Comparison of ENCODE assay signal across 23 cellular contexts in genomic region chr2:44881856-44882255, GRCh38. TPM values are rescaled to one million over a fixed set of nuclear protein-coding genes. Genes with fewer than 3 reads are reported as not detected.
DNase-seq lines count a peak whose midpoint lies in the region; ATAC-seq, FAIRE-seq and TF ChIP-seq lines count a peak whose summit lies in the region.
"Had no signal": no experiment of that assay in that cellular context is flagged by ENCODE, and none has a peak within 500 bp of the region (broad histone marks: within the 10 kb centered on the region; RNA-seq: fewer than 3 reads in every experiment).

No MANE protein-coding gene starts in this region.

- no peak for DNase-seq in HepG2 (ENCODE audit: low spot score)
- DNase-seq in right lobe of liver = no peak
- DNase-seq in GM12878 (ENCODE audit: low read depth, low spot score) = no peak
- no peak for DNase-seq in H1 (ENCODE audit: low read depth in 1 of 2, low spot score in 2 of 2)
- DNase-seq in activated CD4-positive, alpha-beta T cell treated with anti-CD3 and anti-CD28 coated beads for 4 hours = no peak
- DNase-seq in SJCRH30 = no peak
- DNase-seq: ACHN; BE2C; C1 segment of cervical spinal cord; CD4-positive, alpha-beta memory T cell; CD4-positive, CD25-positive, alpha-beta regulatory T cell; CD8-positive, alpha-beta memory T cell; COR-L47; DMS79 treated with DMSO at 0.1 percent for 48 hours; GF-D8 had no signal

- no peaks in the 10 kb centered on the region for H3K79me2 ChIP-seq in HepG2 (ENCODE audit: insufficient read depth, low read length)
- no peaks in the 10 kb centered on the region for H3K79me2 ChIP-seq in GM12878 (ENCODE audit: control insufficient read depth, insufficient read depth, low read length)
- H3K79me2 ChIP-seq in H1 (ENCODE audit: control insufficient read depth in 1 of 2, insufficient read depth in 2 of 2, low read length in 2 of 2) = no peaks in the 10 kb centered on the region

- TF ChIP-seq EP300 in HepG2 (IDR thresholded peaks at IDR 0.05; ENCODE audit: low read depth in 2 of 2, low read length in 2 of 2) (no peak), HepG2 (CRISPR knock-in tag; IDR thresholded peaks at IDR 0.05; ENCODE audit: borderline replicate concordance) (no peak), GM12878 (IDR thresholded peaks at IDR 0.05; ENCODE audit: borderline replicate concordance in 1 of 2, control insufficient read depth in 1 of 2, low read depth in 2 of 2, low read length in 2 of 2) (no peak), H1 (IDR thresholded peaks at IDR 0.05; ENCODE audit: borderline replicate concordance in 1 of 2, low read depth in 2 of 2, low read length in 2 of 2) (no peak)

- H3K4me3 ChIP-seq in HepG2 (replicated peaks in 1 of 3; ENCODE audit: insufficient read depth in 1 of 3, low read depth in 2 of 3, low read length in 3 of 3) (no peak overlapping the region), right lobe of liver (no peak overlapping the region), GM12878 (no peak overlapping the region), H1 (ENCODE audit: extremely low read depth in 1 of 4, insufficient read depth in 2 of 4, low read depth in 3 of 4, low read length in 4 of 4) (no peak overlapping the region), SJCRH30 (no peak overlapping the region)
- H3K4me3 ChIP-seq: BLaER1 had no signal

- no peak overlapping the region for H3K4ac ChIP-seq in H1 (replicated peaks; ENCODE audit: insufficient read length, low read depth, low read length)

- TF ChIP-seq CTCF in HepG2 (CRISPR knock-in tag; IDR thresholded peaks at IDR 0.05) = no peak
- TF ChIP-seq CTCF in right lobe of liver (IDR thresholded peaks at IDR 0.05) = no peak
- no peak for TF ChIP-seq CTCF in GM12878 (IDR thresholded peaks at IDR 0.05 in 2 of 3, conservative IDR thresholded peaks at IDR 0.05 in 1 of 3; ENCODE audit: control insufficient read depth in 2 of 3, extremely low read depth in 1 of 3, insufficient read depth in 1 of 3, low read depth in 3 of 3, low read length in 3 of 3)
- no peak for TF ChIP-seq CTCF in H1 (IDR thresholded peaks at IDR 0.05; ENCODE audit: control extremely low read depth in 1 of 3, insufficient read depth in 1 of 3, low read depth in 1 of 3, low read length in 3 of 3)

- SMC1A ChIA-PET in GM12878 (lab: Charles Lee; ENCODE audit: uncharacterized antibody, unreplicated experiment) = interaction anchor here (0.8 to 1.3 kb wide), 3 partner anchors 66 to 402 kb away, joined by 3 read pairs; no protein-coding TSS in a partner anchor

- no peak overlapping the region for H4K91ac ChIP-seq in H1 (replicated peaks; ENCODE audit: insufficient read length, low read length)

- no peak for TF ChIP-seq RAD21 in HepG2 (CRISPR knock-in tag; IDR thresholded peaks at IDR 0.05)
- TF ChIP-seq RAD21 in GM12878 (IDR thresholded peaks at IDR 0.05; ENCODE audit: insufficient read depth, low read depth, low read length) = no peak
- TF ChIP-seq RAD21 in H1 (IDR thresholded peaks at IDR 0.05 in 1 of 2, conservative IDR thresholded peaks at IDR 0.05 in 1 of 2; ENCODE audit: low read depth in 2 of 2, low read length in 2 of 2) = no peak

- ATAC-seq in HepG2 (no peak), right lobe of liver (no peak), GM12878 (no peak)

- no peak overlapping the region for H4K5ac ChIP-seq in H1 (ENCODE audit: insufficient read length, low read depth, low read length)

- no peak overlapping the region for H3K4me2 ChIP-seq in HepG2 (ENCODE audit: low read depth, low read length)
- H3K4me2 ChIP-seq in GM12878 (ENCODE audit: control insufficient read depth, insufficient read depth) = no peak overlapping the region
- H3K4me2 ChIP-seq in H1 (ENCODE audit: insufficient read depth in 1 of 2, low read depth in 2 of 2, low read length in 2 of 2) = no peak overlapping the region
- H3K4me2 ChIP-seq: BLaER1 had no signal

- no peak overlapping the region for H3K56ac ChIP-seq in H1 (replicated peaks; ENCODE audit: insufficient read length, low read depth, low read length)

- H3K27me3 ChIP-seq in HepG2 (ENCODE audit: control insufficient read depth in 1 of 2, insufficient read depth in 2 of 2, low read length in 2 of 2) (peaks cover 0 to 68% of the 10 kb centered on the region in 2 experiments; a peak in 3 of 5 replicates), right lobe of liver (no peaks in the 10 kb centered on the region), GM12878 (replicated peaks in 1 of 2; ENCODE audit: control insufficient read depth in 2 of 2, insufficient read depth in 2 of 2, low read length in 1 of 2) (no peaks in the 10 kb centered on the region; a peak in 1 of 4 replicates), H1 (replicated peaks in 1 of 4; ENCODE audit: control insufficient read depth in 3 of 4, extremely low read depth in 1 of 4, insufficient read depth in 3 of 4, low read length in 3 of 4) (peaks cover 0 to 5% (median 1%) of the 10 kb centered on the region in 4 experiments; a peak in 3 of 7 replicates), SJCRH30 (no peaks in the 10 kb centered on the region)
- H3K27me3 ChIP-seq: BE2C, BLaER1 had no signal

- peaks cover 5% of the 10 kb centered on the region; the same call in 1 of the 2 replicates for H3K4me1 ChIP-seq in HepG2 (ENCODE audit: insufficient read depth, low read length)
- no peaks in the 10 kb centered on the region for H3K4me1 ChIP-seq in right lobe of liver
- no peaks in the 10 kb centered on the region for H3K4me1 ChIP-seq in GM12878 (ENCODE audit: control insufficient read depth, insufficient read depth, low read length)
- peaks cover 0 to 14% (median 4%) of the 10 kb centered on the region in 4 experiments; a peak in 4 of 7 replicates for H3K4me1 ChIP-seq in H1 (replicated peaks in 1 of 4; ENCODE audit: control insufficient read depth in 3 of 4, insufficient read depth in 4 of 4, low read length in 3 of 4)
- H3K4me1 ChIP-seq in SJCRH30 = peaks cover 7% of the 10 kb centered on the region
- H3K4me1 ChIP-seq: BLaER1 had no signal

- RAD21 ChIA-PET in GM12878 (lab: Charles Lee; ENCODE audit: unreplicated experiment) = no interaction called here

- H3K27ac ChIP-seq in HepG2 (ENCODE audit: extremely low read length, insufficient read depth, low read length) (no peak overlapping the region), right lobe of liver (no peak overlapping the region), GM12878 (ENCODE audit: control insufficient read depth, insufficient read depth) (no peak overlapping the region), H1 (ENCODE audit: low read depth, low read length) (no peak overlapping the region), SJCRH30 (no peak overlapping the region)
- H3K27ac ChIP-seq: 22Rv1, BLaER1 had no signal

- CTCF ChIA-PET in HepG2 (lab: Yijun Ruan, JAX; ENCODE audit: low intra/inter-chr PET ratio, low total read pairs) (no interaction called here), GM12878 (lab: Yijun Ruan, JAX) (interaction anchor here (0.6 kb wide), 1 partner anchor 423 kb away, joined by 4 read pairs; no protein-coding TSS in a partner anchor), H1 (lab: Charles Lee; ENCODE audit: partially characterized antibody) (interaction anchor here (0.7 kb wide), 1 partner anchor 37 kb away, joined by 3 read pairs; no protein-coding TSS in a partner anchor)

- H2AFZ ChIP-seq in HepG2 (ENCODE audit: low read length) (no peak overlapping the region), GM12878 (ENCODE audit: control insufficient read depth, low read depth, low read length) (no peak overlapping the region), H1 (ENCODE audit: low read length) (no peak overlapping the region)

- H3K9me3 ChIP-seq in HepG2 (ENCODE audit: low read length) (no peaks in the 10 kb centered on the region), right lobe of liver (no peaks in the 10 kb centered on the region), GM12878 (replicated peaks; ENCODE audit: control insufficient read depth, insufficient read depth, low read length) (no peaks in the 10 kb centered on the region), H1 (ENCODE audit: insufficient read depth in 2 of 2, low read depth in 1 of 2, low read length in 1 of 2) (no peaks in the 10 kb centered on the region), SJCRH30 (replicated peaks) (no peaks in the 10 kb centered on the region)
- H3K9me3 ChIP-seq: BE2C, BLaER1 had no signal

- no peak overlapping the region for H2BK20ac ChIP-seq in H1 (ENCODE audit: low read length)

- no peak overlapping the region for H4K8ac ChIP-seq in H1 (ENCODE audit: extremely low read depth, insufficient read depth, low read length)

- no peak overlapping the region for H2BK5ac ChIP-seq in H1 (ENCODE audit: low read depth, low read length)

- no peaks in the 10 kb centered on the region for H4K20me1 ChIP-seq in HepG2 (ENCODE audit: insufficient read depth, low read length)
- no peaks in the 10 kb centered on the region for H4K20me1 ChIP-seq in GM12878 (ENCODE audit: control insufficient read depth, insufficient read depth)
- H4K20me1 ChIP-seq in H1 (replicated peaks in 1 of 2; ENCODE audit: control insufficient read depth in 1 of 2, insufficient read depth in 2 of 2, low read length in 2 of 2) = no peaks in the 10 kb centered on the region
- H4K20me1 ChIP-seq: BLaER1 had no signal

- no peak overlapping the region for H3K14ac ChIP-seq in H1 (ENCODE audit: insufficient read length)

- no peak overlapping the region for H2BK12ac ChIP-seq in H1 (ENCODE audit: low read depth, low read length)

- BruUV-seq in HepG2 (replicated peaks; lab: Mats Ljungman, UMichigan) (no TSS peak), GM12878 (replicated peaks; lab: Mats Ljungman, UMichigan) (no TSS peak)

- no peak overlapping the region for H2BK120ac ChIP-seq in H1 (replicated peaks; ENCODE audit: low read depth, low read length)

- no peak for TF ChIP-seq POLR2A in HepG2 (IDR thresholded peaks at IDR 0.05; ENCODE audit: insufficient read depth in 1 of 2, low read depth in 2 of 2, low read length in 2 of 2)
- TF ChIP-seq POLR2A in right lobe of liver (IDR thresholded peaks at IDR 0.05) = no peak
- no peak for TF ChIP-seq POLR2A in GM12878 (IDR thresholded peaks at IDR 0.05; ENCODE audit: low read depth, low read length)
- no peak for TF ChIP-seq POLR2A in H1 (IDR thresholded peaks at IDR 0.05; ENCODE audit: control extremely low read depth in 1 of 2, low read depth in 2 of 2, low read length in 2 of 2)

- no peak overlapping the region for H2BK15ac ChIP-seq in H1 (ENCODE audit: low read length)

- FAIRE-seq in HepG2 (lab: Jason Lieb, UNC) (no peak), GM12878 (lab: Jason Lieb, UNC) (no peak), H1 (lab: Jason Lieb, UNC) (no peak)
- FAIRE-seq: G401.6, GM12892, GM18507 had no signal

- no peak overlapping the region for H2AK5ac ChIP-seq in H1 (ENCODE audit: low read depth, low read length)

- H3K18ac ChIP-seq in H1 (ENCODE audit: extremely low read depth, low read length) = no peak overlapping the region

- POLR2A ChIA-PET in HepG2 (lab: Yijun Ruan, JAX) = no interaction called here
- POLR2A ChIA-PET in GM12878 (lab: Charles Lee) = no interaction called here
- POLR2A ChIA-PET in H1 (lab: Charles Lee; ENCODE audit: partially characterized antibody) = no interaction called here

- no peak overlapping the region for H3K23ac ChIP-seq in H1 (ENCODE audit: insufficient read length)

- H3K9ac ChIP-seq in HepG2 (ENCODE audit: insufficient read depth, low read depth, low read length) (no peak overlapping the region), GM12878 (ENCODE audit: control insufficient read depth, insufficient read depth, low read length) (no peak overlapping the region), H1 (replicated peaks in 1 of 4; ENCODE audit: extremely low read depth in 1 of 4, low read depth in 3 of 4, low read length in 3 of 4) (no peak overlapping the region)
- H3K9ac ChIP-seq: BLaER1 had no signal

- no peaks in the 10 kb centered on the region for H3K36me3 ChIP-seq in HepG2 (replicated peaks in 1 of 2; ENCODE audit: control insufficient read depth in 1 of 2, insufficient read depth in 2 of 2, low read length in 2 of 2)
- no peaks in the 10 kb centered on the region for H3K36me3 ChIP-seq in right lobe of liver
- no peaks in the 10 kb centered on the region for H3K36me3 ChIP-seq in GM12878 (ENCODE audit: control insufficient read depth in 2 of 2, insufficient read depth in 2 of 2, low read length in 1 of 2)
- H3K36me3 ChIP-seq in H1 (ENCODE audit: control insufficient read depth in 2 of 4, insufficient read depth in 4 of 4, low read length in 3 of 4) = no peaks in the 10 kb centered on the region
- H3K36me3 ChIP-seq in SJCRH30 = no peaks in the 10 kb centered on the region
- H3K36me3 ChIP-seq: BE2C, BLaER1 had no signal

- no peaks in the 10 kb centered on the region for H3K79me1 ChIP-seq in H1 (ENCODE audit: low read depth, low read length)

- H3K23me2 ChIP-seq in H1 (ENCODE audit: low read depth, low read length) = 0 out of 2 replicates have a peak, but pooled peaks cover 1% of the 10 kb centered on the region

- in situ Hi-C loops in HepG2 (cut with HindIII; ENCODE audit: extremely low pct_ligation_motif_present, low pct_unique_long_range_greater_than_20kb) (no loop called here), GM12878 (cut with MboI) (no loop called here)

- intact Hi-C loops in HepG2 (cut with micrococcal nuclease; ENCODE audit: unreplicated experiment) = no loop called here
- intact Hi-C loops in right lobe of liver (cut with DNase I) = no loop called here
- intact Hi-C loops in GM12878 (cut with micrococcal nuclease; ENCODE audit: unreplicated experiment) = no loop called here

RNA-seq across cellular contexts. Expression of gene SIX3, which starts 59.6 kb away (rescaled TPM):
- total RNA-seq in HepG2 (2016; rRNA removed; fragmentation: Illumina TruSeq; extraction: Trizol) = not detected in 2 replicates
- not detected in 2 replicates for total RNA-seq in HepG2 (2016; cell fraction: cytosol; rRNA removed; fragmentation: Illumina TruSeq; extraction: Trizol; ENCODE audit: low read depth)
- not detected in 2 replicates for total RNA-seq in HepG2 (2016; cell fraction: insoluble cytoplasmic fraction; rRNA removed; fragmentation: Illumina TruSeq; extraction: Trizol)
- not detected in 2 replicates for total RNA-seq in HepG2 (2016; cell fraction: membrane; rRNA removed; fragmentation: Illumina TruSeq; extraction: Trizol)
- not detected in 2 replicates for total RNA-seq in HepG2 (2016; cell fraction: nucleus; rRNA removed; fragmentation: Illumina TruSeq; extraction: Trizol)
- polyA plus RNA-seq in HepG2 (2011; rRNA removed) = not detected in 2 replicates
- not detected in 2 replicates for polyA plus RNA-seq in HepG2 (2011; cell fraction: cytosol; rRNA removed)
- polyA plus RNA-seq in HepG2 (2011; cell fraction: nucleus; rRNA removed) = not detected in 2 replicates
- not detected in 2 replicates for polyA plus RNA-seq in HepG2 (2012)
- not detected in 2 replicates for polyA plus RNA-seq in HepG2 (2016; cell fraction: cytosol; fragmentation: Illumina TruSeq; extraction: Trizol; ENCODE audit: low read depth)
- polyA plus RNA-seq in HepG2 (2016; cell fraction: insoluble cytoplasmic fraction; fragmentation: Illumina TruSeq; extraction: Trizol; ENCODE audit: low read depth) = not detected in 2 replicates
- polyA plus RNA-seq in HepG2 (2016; cell fraction: membrane; fragmentation: Illumina TruSeq; extraction: Trizol; ENCODE audit: low read depth) = not detected in 2 replicates
- not detected in 2 replicates for polyA plus RNA-seq in HepG2 (2016; cell fraction: nucleus; fragmentation: Illumina TruSeq; extraction: Trizol; ENCODE audit: insufficient read depth, low read depth)
- not detected in 2 replicates for polyA minus RNA-seq in HepG2 (2011; rRNA and poly(A)+ RNA removed; ENCODE audit: low replicate concordance)
- not detected in 2 replicates for polyA minus RNA-seq in HepG2 (2011; cell fraction: cytosol; rRNA and poly(A)+ RNA removed)
- not detected in 2 replicates for polyA minus RNA-seq in HepG2 (2011; cell fraction: nucleus; rRNA and poly(A)+ RNA removed)
- total RNA-seq in right lobe of liver = not detected
- 0.15 and 0.49 TPM in 2 replicates for total RNA-seq in GM12878 (2013; cell fraction: nucleolus; rRNA removed)
- total RNA-seq in GM12878 (2014; rRNA removed) = not detected in 2 replicates
- total RNA-seq in GM12878 (2014; rRNA removed; fragmentation: Illumina TruSeq; extraction: Trizol) = not detected in 2 replicates
- total RNA-seq in GM12878 (2021) = 0.21 and 0.26 TPM in 2 replicates
- polyA plus RNA-seq in GM12878 (2011; ENCODE audit: low read depth) = not detected
- not detected in 2 replicates for polyA plus RNA-seq in GM12878 (2011; rRNA removed)
- not detected in 2 replicates for polyA plus RNA-seq in GM12878 (2011; cell fraction: cytosol; rRNA removed)
- not detected in 2 replicates for polyA plus RNA-seq in GM12878 (2011; cell fraction: nucleus; rRNA removed)
- polyA plus RNA-seq in GM12878 (2012) = 0.10 TPM in 1 of 2 replicates, not detected in the other
- 0.14 and 0.19 TPM in 2 replicates for polyA plus RNA-seq in GM12878 (2014; fragmentation: Illumina TruSeq; extraction: Trizol)
- under 1 TPM; 0.05 TPM for polyA plus RNA-seq in GM12878 (2014; fragmentation: Nextera tagmentation; extraction: Ambion mirVana)
- 0.33 and 0.42 TPM in 2 replicates for polyA plus RNA-seq in GM12878 (2014; rRNA removed)
- polyA plus RNA-seq in GM12878 (2016; fragmentation: Nextera tagmentation; extraction: Ambion mirVana) = under 1 TPM in 1 of 2 experiments, not detected in 1; 0.07 TPM
- polyA minus RNA-seq in GM12878 (2011; rRNA and poly(A)+ RNA removed) = not detected in 2 replicates
- polyA minus RNA-seq in GM12878 (2011; cell fraction: cytosol; rRNA and poly(A)+ RNA removed) = not detected in 2 replicates
- polyA minus RNA-seq in GM12878 (2011; cell fraction: nucleus; rRNA and poly(A)+ RNA removed) = not detected in 2 replicates
- 0.19 and 0.21 TPM in 2 replicates for total RNA-seq in H1 (2021; fragmentation: NEBNext Ultra II Directional; extraction: Animal tissue kit (Norgen Biotek cat#: 25700))
- 0.02 and 0.52 TPM in 2 replicates for polyA plus RNA-seq in H1 (2011; rRNA removed)
- 0.31 TPM for polyA plus RNA-seq in H1 (2011; cell fraction: cytosol; rRNA removed)
- polyA plus RNA-seq in H1 (2011; cell fraction: nucleus; rRNA removed) = 0.41 TPM
- 0.10 to 0.13 TPM (median 0.13 TPM) in 3 of 4 replicates, not detected in the other for polyA plus RNA-seq in H1 (2012, experiment 1 of 2)
- polyA plus RNA-seq in H1 (2012, experiment 2 of 2) = 0.09 TPM
- 0.10 TPM for polyA plus RNA-seq in H1 (2013, experiment 1 of 2)
- polyA plus RNA-seq in H1 (2013, experiment 2 of 2) = 0.07 TPM
- polyA minus RNA-seq in H1 (2011; rRNA and poly(A)+ RNA removed) = 0.09 TPM in 1 of 2 replicates, not detected in the other
- polyA minus RNA-seq in H1 (2011; cell fraction: cytosol; rRNA and poly(A)+ RNA removed) = not detected
- 0.50 TPM for polyA minus RNA-seq in H1 (2011; cell fraction: nucleus; rRNA and poly(A)+ RNA removed)
- 1.8 and 2.0 TPM in 2 replicates for total RNA-seq in SJCRH30 (2014; rRNA removed; shearing (Covaris generic))
- total RNA-seq: A172; CD4-positive, alpha-beta memory T cell; CD4-positive, CD25-positive, alpha-beta regulatory T cell; CD8-positive, alpha-beta memory T cell had no signal
- polyA plus RNA-seq: AG04450; CD14-positive monocyte; CD4-positive, alpha-beta memory T cell; CD4-positive, CD25-positive, alpha-beta regulatory T cell; CD8-positive, alpha-beta memory T cell had no signal
